Comparison of ENCODE assay signal across 13 cellular contexts in genomic region chr3:134362221-134362620, GRCh38. TPM values are rescaled to one million over a fixed set of nuclear protein-coding genes. Genes with fewer than 3 reads are reported as not detected.
DNase-seq lines count a peak whose midpoint lies in the region; ATAC-seq and TF ChIP-seq lines count a peak whose summit lies in the region.
"Had no signal": no experiment of that assay in that cellular context is flagged by ENCODE, and none has a peak within 500 bp of the region (broad histone marks: within the 10 kb centered on the region; RNA-seq: fewer than 3 reads in every experiment).

No MANE protein-coding gene starts in this region.

- H3K9me3 ChIP-seq in esophagus muscularis mucosa (no peaks in the 10 kb centered on the region), trophoblast cell (ENCODE audit: insufficient read depth, low read depth, low read length) (no peaks in the 10 kb centered on the region), uterus (no peaks in the 10 kb centered on the region)

- H2BK12ac ChIP-seq in trophoblast cell (ENCODE audit: low read length), result peak overlapping the region; percentile 19

- TF ChIP-seq EP300 in esophagus muscularis mucosa (IDR thresholded peaks at IDR 0.05), result no peak

- no peak for TF ChIP-seq POLR2A in esophagus muscularis mucosa (IDR thresholded peaks at IDR 0.05; ENCODE audit: low read depth)
- no peak for TF ChIP-seq POLR2A in uterus (IDR thresholded peaks at IDR 0.05)

- no peak overlapping the region for H3K9ac ChIP-seq in trophoblast cell (ENCODE audit: low read length)

- WGBS in esophagus muscularis mucosa, result 92% methylated on average over 6 of the region's 6 CpGs
- no CpG with 5 or more reads among the region's 6 CpGs for WGBS in trophoblast cell (ENCODE audit: extremely low coverage, insufficient coverage, insufficient read length)

- no peak for ATAC-seq in HG03460 (IDR thresholded peaks at IDR 0.05; ENCODE audit: unreplicated experiment)
- ATAC-seq: stimulated activated effector memory CD8-positive, alpha-beta T cell treated with anti-CD3 and anti-CD28 coated beads, Interleukin-12 subunit alpha, Interleukin-12 subunit beta, amount 100 ng/mL, for 72 hours had no signal

- no peak overlapping the region for H2BK120ac ChIP-seq in trophoblast cell (ENCODE audit: insufficient read depth, low read length, poor library complexity)

- peaks cover 10% of the 10 kb centered on the region for H3K79me2 ChIP-seq in trophoblast cell (ENCODE audit: control insufficient read depth, insufficient read depth, low read length, poor library complexity)

- H4K8ac ChIP-seq in trophoblast cell (ENCODE audit: low read depth, low read length), result peak overlapping the region; percentile 34

- H3K4me1 ChIP-seq in esophagus muscularis mucosa (peaks cover 98 to 100% (median 99%) of the 10 kb centered on the region in 4 donors), trophoblast cell (ENCODE audit: control insufficient read depth in 1 of 2, insufficient read depth in 2 of 2, low read length in 2 of 2) (peaks cover 49 to 78% of the 10 kb centered on the region in 2 experiments), uterus (peaks cover 12 to 63% of the 10 kb centered on the region in 2 donors)

- H3K18ac ChIP-seq in trophoblast cell (ENCODE audit: low read length), result peak overlapping the region; percentile 40

- H3K23ac ChIP-seq in trophoblast cell (ENCODE audit: low read length), result no peak overlapping the region

- peak overlapping the region; percentile 20 for H3K4ac ChIP-seq in trophoblast cell (ENCODE audit: low read depth, low read length)

- no peak overlapping the region for H4K91ac ChIP-seq in trophoblast cell (ENCODE audit: low read depth, low read length)

- H3K27ac ChIP-seq in esophagus muscularis mucosa (replicated peaks in 1 of 4) (peak overlapping the region; percentile 97 to 100 (median 98)), trophoblast cell (ENCODE audit: low read depth, low read length) (peak overlapping the region; percentile 55), uterus (peak overlapping the region; percentile 97 to 99)
- H3K27ac ChIP-seq: WERI-Rb-1 had no signal

- DNase-seq in activated effector memory CD4-positive, alpha-beta T cell treated with anti-CD3 and anti-CD28 coated beads, Interleukin-2, amount 50 U/mL, for 16 hours, result peak; percentile 27
- no peak for DNase-seq in activated effector memory CD4-positive, alpha-beta T cell treated with Interleukin-2 at 50 U/mL for 16 hours
- DNase-seq in esophagus muscularis mucosa (ENCODE audit: extremely low spot score), result no peak
- no peak for DNase-seq in trophoblast cell
- no peak for DNase-seq in uterus
- DNase-seq in activated naive CD4-positive, alpha-beta T cell treated with Interleukin-2 at 50 U/mL for 16 hours, result no peak
- DNase-seq in AG08396 (ENCODE audit: low spot score), result no peak
- DNase-seq: ACHN; NCI-H1048; stimulated activated CD4-positive, alpha-beta T cell treated with anti-CD3 and anti-CD28 coated beads, Interleukin-4, amount 100 ng/mL, for 24 hours; WERI-Rb-1 had no signal

- no peak overlapping the region for H3K4me3 ChIP-seq in esophagus muscularis mucosa
- H3K4me3 ChIP-seq in trophoblast cell (ENCODE audit: low read depth, low read length), result no peak overlapping the region
- H3K4me3 ChIP-seq in uterus, result no peak overlapping the region

- no peak overlapping the region for H3K4me2 ChIP-seq in trophoblast cell (ENCODE audit: low read length)

- no peak overlapping the region for H2AFZ ChIP-seq in trophoblast cell (ENCODE audit: insufficient read depth, low read length, poor library complexity)

- H4K12ac ChIP-seq in trophoblast cell (ENCODE audit: low read depth, low read length), result no peak overlapping the region

- H3K36me3 ChIP-seq in esophagus muscularis mucosa (peaks cover 61 to 94% (median 91%) of the 10 kb centered on the region in 4 donors), trophoblast cell (ENCODE audit: control insufficient read depth in 1 of 2, insufficient read depth in 2 of 2, low read length in 2 of 2) (peaks cover 82 to 91% of the 10 kb centered on the region in 2 experiments), uterus (no peaks in the 10 kb centered on the region)

- H3K79me1 ChIP-seq in trophoblast cell (ENCODE audit: low read length), result peaks cover 57% of the 10 kb centered on the region

- H3K14ac ChIP-seq in trophoblast cell (ENCODE audit: low read length), result no peak overlapping the region

- intact Hi-C loops in esophagus muscularis mucosa (cut with DNase I) (loop anchor here (2.0 kb wide), 1 partner anchor 47 kb away; no protein-coding TSS in a partner anchor), uterus (cut with DNase I; ENCODE audit: low total_unique reads) (loop anchor here (5.0 kb wide), 1 partner anchor 50 kb away; no protein-coding TSS in a partner anchor)

- TF ChIP-seq CTCF in esophagus muscularis mucosa (IDR thresholded peaks at IDR 0.05), result no peak
- TF ChIP-seq CTCF in uterus (IDR thresholded peaks at IDR 0.05), result no peak

- no peaks in the 10 kb centered on the region for H3K27me3 ChIP-seq in esophagus muscularis mucosa
- no peaks in the 10 kb centered on the region for H3K27me3 ChIP-seq in trophoblast cell (ENCODE audit: insufficient read depth, low read length)
- H3K27me3 ChIP-seq in uterus, result no peaks in the 10 kb centered on the region

- peak overlapping the region; percentile 8 for H2BK5ac ChIP-seq in trophoblast cell (ENCODE audit: low read depth, low read length, poor library complexity)

- H2AK5ac ChIP-seq in trophoblast cell (ENCODE audit: low read length), result no peak overlapping the region

RNA-seq across cellular contexts. Expression of gene AMOTL2, which starts 12.0 kb away (rescaled TPM):
- 100 to 1,000 TPM; 111 to 313 (median 155) TPM for total RNA-seq in esophagus muscularis mucosa
- 83.2 and 85.9 TPM in 2 replicates for polyA plus RNA-seq in trophoblast cell (2013)
- 10 to 100 TPM; 49.4 to 87.5 (median 61.4) TPM for total RNA-seq in uterus
